In genomic region chr9:22124263-22125011, GRCh38 we compare ENCODE assay signal across 1 cellular context.
A peak's percentile ranks its signal among the peaks of the same experiment; 100 is the strongest.
TF ChIP-seq lines count a peak whose summit lies in the region.

No MANE protein-coding gene starts in this region.

TF ChIP-seq in HEK293, 187 proteins besides CTCF, POLR2A, EP300 and RAD21 (continued from another document):
- TF ChIP-seq ZNF133 (tag by site-specific recombination; IDR thresholded peaks at IDR 0.05): no peak
- TF ChIP-seq ZSCAN18 (tag by site-specific recombination; IDR thresholded peaks at IDR 0.05): 0 out of 2 replicates have a peak, but pooled peaks have one; percentile 55
- no peak for TF ChIP-seq SALL2 (tag by site-specific recombination; IDR thresholded peaks at IDR 0.05; ENCODE audit: borderline replicate concordance)
- TF ChIP-seq ZNF629 (tag by site-specific recombination; IDR thresholded peaks at IDR 0.05): peak; percentile 57
- TF ChIP-seq ZBTB48 (tag by site-specific recombination; IDR thresholded peaks at IDR 0.05): no peak
- TF ChIP-seq ZSCAN4 (tag by site-specific recombination; IDR thresholded peaks at IDR 0.05): no peak
- TF ChIP-seq FEZF1 (tag by site-specific recombination; IDR thresholded peaks at IDR 0.05): peak; percentile 85
- peak; percentile 48; the same call in 1 of the 2 replicates for TF ChIP-seq WT1 (tag by site-specific recombination; IDR thresholded peaks at IDR 0.05)
- TF ChIP-seq ZNF148 (tag by site-specific recombination; IDR thresholded peaks at IDR 0.05; ENCODE audit: borderline replicate concordance): no peak
- TF ChIP-seq ZNF571 (tag by site-specific recombination; IDR thresholded peaks at IDR 0.05): no peak
- TF ChIP-seq ZNF202 (tag by site-specific recombination; IDR thresholded peaks at IDR 0.05; ENCODE audit: borderline replicate concordance): no peak
- TF ChIP-seq ZNF426 (tag by site-specific recombination; IDR thresholded peaks at IDR 0.05): no peak
- no peak for TF ChIP-seq ZNF621 (tag by site-specific recombination; IDR thresholded peaks at IDR 0.05)
- TF ChIP-seq ZBTB17 (tag by site-specific recombination; IDR thresholded peaks at IDR 0.05): no peak
- TF ChIP-seq ZNF24 (tag by site-specific recombination; IDR thresholded peaks at IDR 0.05): no peak
- peak; percentile 27; the same call in 1 of the 2 replicates for TF ChIP-seq GFI1B (tag by site-specific recombination; IDR thresholded peaks at IDR 0.05)
- no peak for TF ChIP-seq ZNF16 (tag by site-specific recombination; IDR thresholded peaks at IDR 0.05; ENCODE audit: low read depth)
- no peak for TF ChIP-seq ZNF394 (tag by site-specific recombination; IDR thresholded peaks at IDR 0.05; ENCODE audit: borderline replicate concordance)
- TF ChIP-seq PBX3 (CRISPR knock-in tag; IDR thresholded peaks at IDR 0.05): no peak
- TF ChIP-seq MZF1 (tag by site-specific recombination; IDR thresholded peaks at IDR 0.05; ENCODE audit: borderline replicate concordance): no peak
- TF ChIP-seq ZNF548 (tag by site-specific recombination; IDR thresholded peaks at IDR 0.05): no peak
- no peak for TF ChIP-seq ZNF157 (tag by site-specific recombination; IDR thresholded peaks at IDR 0.05)
- TF ChIP-seq GLIS1 (tag by site-specific recombination; IDR thresholded peaks at IDR 0.05): no peak
- no peak for TF ChIP-seq REST (tag by site-specific recombination; IDR thresholded peaks at IDR 0.05)
- no peak for TF ChIP-seq ZBTB6 (tag by site-specific recombination; IDR thresholded peaks at IDR 0.05)
- no peak for TF ChIP-seq EGR2 (tag by site-specific recombination; IDR thresholded peaks at IDR 0.05; ENCODE audit: low read depth)
- TF ChIP-seq SCRT2 (tag by site-specific recombination; IDR thresholded peaks at IDR 0.05): no peak
- 0 out of 2 replicates have a peak, but pooled peaks have one; percentile 17 for TF ChIP-seq BCL11A (tag by site-specific recombination; IDR thresholded peaks at IDR 0.05; ENCODE audit: low read depth)
- TF ChIP-seq ZNF362 (tag by site-specific recombination; IDR thresholded peaks at IDR 0.05): no peak
- TF ChIP-seq ZBTB49 (tag by site-specific recombination; IDR thresholded peaks at IDR 0.05; ENCODE audit: low read depth): no peak
- TF ChIP-seq ZNF610 (tag by site-specific recombination; IDR thresholded peaks at IDR 0.05; ENCODE audit: borderline replicate concordance): 0 out of 2 replicates have a peak, but pooled peaks have one; percentile 62
- no peak for TF ChIP-seq ZNF19 (tag by site-specific recombination; IDR thresholded peaks at IDR 0.05; ENCODE audit: low read depth)
- TF ChIP-seq MEIS1 (CRISPR knock-in tag; IDR thresholded peaks at IDR 0.05; ENCODE audit: borderline replicate concordance): peak; percentile 59; the same call in 1 of the 2 replicates
- TF ChIP-seq ZNF398 (tag by site-specific recombination; IDR thresholded peaks at IDR 0.05): peak; percentile 26; the same call in 1 of the 2 replicates
- TF ChIP-seq ZBTB1 (tag by site-specific recombination; IDR thresholded peaks at IDR 0.05): no peak
- TF ChIP-seq ZNF701 (tag by site-specific recombination; IDR thresholded peaks at IDR 0.05): no peak
- TF ChIP-seq ZNF169 (tag by site-specific recombination; IDR thresholded peaks at IDR 0.05): no peak
- TF ChIP-seq ZNF112 (tag by site-specific recombination; IDR thresholded peaks at IDR 0.05): no peak
- TF ChIP-seq ZNF670 (tag by site-specific recombination; IDR thresholded peaks at IDR 0.05; ENCODE audit: low read depth): no peak
- TF ChIP-seq ZNF341 (tag by site-specific recombination; IDR thresholded peaks at IDR 0.05; ENCODE audit: low read depth): peak; percentile 57; the same call in 1 of the 2 replicates
- TF ChIP-seq ZBTB20 (tag by site-specific recombination; IDR thresholded peaks at IDR 0.05): no peak
- no peak for TF ChIP-seq ZNF521 (tag by site-specific recombination; IDR thresholded peaks at IDR 0.05)
